Comparison of ENCODE assay signal across 14 cellular contexts in the genomic region with DNA sequence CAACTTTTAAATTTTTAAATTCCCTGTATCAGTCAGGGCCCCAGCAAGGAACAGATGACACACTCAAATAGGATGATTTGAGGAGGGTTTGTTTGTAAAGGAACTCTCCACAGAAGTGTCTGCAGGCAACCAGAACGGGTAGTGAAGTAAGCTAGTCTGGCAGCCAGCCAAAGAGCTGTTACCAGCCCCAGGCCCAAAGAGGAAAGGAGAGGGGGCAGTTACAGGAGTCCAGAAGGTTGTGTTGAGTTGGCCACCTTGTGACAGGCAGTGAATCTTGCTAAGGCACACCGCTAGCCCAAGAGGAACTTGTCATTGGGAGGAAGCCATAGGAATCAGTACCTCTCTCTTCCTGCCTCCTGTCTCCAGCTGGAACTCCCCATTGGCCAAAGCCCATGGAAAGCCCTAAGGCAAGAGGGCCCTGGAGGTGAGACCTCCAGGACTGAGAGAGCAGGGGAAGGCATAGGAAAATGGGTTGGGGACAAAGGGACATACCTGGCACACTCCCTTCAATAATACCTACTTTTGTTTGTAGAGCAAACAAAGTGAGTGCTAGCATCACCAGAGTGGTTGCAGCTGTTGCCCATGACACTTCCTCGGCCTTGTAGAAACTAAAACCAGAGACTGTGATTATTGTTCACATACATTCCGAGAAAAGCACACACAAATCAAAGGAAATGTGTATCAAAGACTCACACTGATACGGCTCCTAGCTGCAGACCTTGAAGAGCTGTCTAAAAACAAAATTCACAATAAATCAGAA. TPM values are rescaled to one million over a fixed set of nuclear protein-coding genes. Genes with fewer than 3 reads are reported as not detected.
DNase-seq lines count a peak whose midpoint lies in the region; ATAC-seq and TF ChIP-seq lines count a peak whose summit lies in the region.
"Had no signal": no experiment of that assay in that cellular context is flagged by ENCODE, and none has a peak within 500 bp of the region (broad histone marks: within the 10 kb centered on the region; RNA-seq: fewer than 3 reads in every experiment).

No MANE protein-coding gene starts in this region.

- H3K27me3 ChIP-seq in MM.1S (replicated peaks; ENCODE audit: insufficient read depth, low read length) (no peaks in the 10 kb centered on the region), osteoblast (ENCODE audit: insufficient read depth, low read length) (no peaks in the 10 kb centered on the region)
- H3K27me3 ChIP-seq: BLaER1 treated with 17β-estradiol and CSF1 and Interleukin-3, amounts not matched to agents 10 nM and 100 nM had no signal

- H3K4me3 ChIP-seq in MM.1S (ENCODE audit: low read length) (no peak overlapping the region), epithelial cell of esophagus (ENCODE audit: low read length) (no peak overlapping the region), osteoblast (ENCODE audit: insufficient read depth, low read length) (no peak overlapping the region)
- H3K4me3 ChIP-seq: BLaER1 treated with 17β-estradiol and CSF1 and Interleukin-3, amounts not matched to agents 10 nM and 100 nM had no signal

- no peak overlapping the region for H3K9ac ChIP-seq in MM.1S (ENCODE audit: low read length)
- H3K9ac ChIP-seq: BLaER1 treated with 17β-estradiol and CSF1 and Interleukin-3, amounts not matched to agents 10 nM and 100 nM had no signal

- no peaks in the 10 kb centered on the region for H3F3A ChIP-seq in MM.1S (ENCODE audit: insufficient read depth, low read length)

- TF ChIP-seq CTCF in MM.1S (IDR thresholded peaks at IDR 0.05; ENCODE audit: low read length) (no peak), epithelial cell of esophagus (IDR thresholded peaks at IDR 0.05; ENCODE audit: insufficient read depth, low read depth, low read length, missing control alignments) (no peak), osteoblast (IDR thresholded peaks at IDR 0.05; ENCODE audit: extremely low read depth, low read depth, low read length) (no peak)

- H3K9me3 ChIP-seq in MM.1S (replicated peaks; ENCODE audit: insufficient read depth, low read length) (no peaks in the 10 kb centered on the region), osteoblast (ENCODE audit: low read depth, low read length) (no peaks in the 10 kb centered on the region)
- H3K9me3 ChIP-seq: BLaER1 treated with 17β-estradiol and CSF1 and Interleukin-3, amounts not matched to agents 10 nM and 100 nM had no signal

- no peaks in the 10 kb centered on the region for H3K9me2 ChIP-seq in MM.1S (replicated peaks; ENCODE audit: insufficient read depth, low read length)

- H3K36me3 ChIP-seq in MM.1S (replicated peaks; ENCODE audit: insufficient read depth, low read length) (no peaks in the 10 kb centered on the region), osteoblast (ENCODE audit: insufficient read depth, low read length) (no peaks in the 10 kb centered on the region)
- H3K36me3 ChIP-seq: BLaER1 treated with 17β-estradiol and CSF1 and Interleukin-3, amounts not matched to agents 10 nM and 100 nM had no signal

- H4K20me1 ChIP-seq in MM.1S (ENCODE audit: insufficient read depth, low read length), result no peaks in the 10 kb centered on the region
- no peaks in the 10 kb centered on the region for H4K20me1 ChIP-seq in osteoblast (ENCODE audit: insufficient read depth, low read length)
- H4K20me1 ChIP-seq: BLaER1 treated with 17β-estradiol and CSF1 and Interleukin-3, amounts not matched to agents 10 nM and 100 nM had no signal

- H3K4me1 ChIP-seq in MM.1S (ENCODE audit: low read length) (peaks cover 15% of the 10 kb centered on the region), osteoblast (ENCODE audit: insufficient read depth, low read length) (no peaks in the 10 kb centered on the region)

- H3K79me2 ChIP-seq in MM.1S (ENCODE audit: low read length), result no peaks in the 10 kb centered on the region
- no peaks in the 10 kb centered on the region for H3K79me2 ChIP-seq in osteoblast (ENCODE audit: insufficient read depth, low read length)

- ATAC-seq in GM18873 (IDR thresholded peaks at IDR 0.05; ENCODE audit: low FRiP score, unreplicated experiment), result no peak
- ATAC-seq: naive thymus-derived CD8-positive, alpha-beta T cell had no signal

- peak overlapping the region; percentile 13; the same call in 1 of the 2 replicates for H3K4me2 ChIP-seq in MM.1S (ENCODE audit: low read depth, low read length)
- H3K4me2 ChIP-seq in osteoblast (ENCODE audit: insufficient read depth, low read length), result no peak overlapping the region

- H3K27ac ChIP-seq in MM.1S (ENCODE audit: low read length) (peak overlapping the region; percentile 46; the same call in 1 of the 2 replicates), osteoblast (ENCODE audit: low read depth, low read length) (no peak overlapping the region)
- H3K27ac ChIP-seq: BLaER1 treated with 17β-estradiol and CSF1 and Interleukin-3, amounts not matched to agents 10 nM and 100 nM had no signal

- H2AFZ ChIP-seq in MM.1S (ENCODE audit: low read length), result peak overlapping the region; percentile 50
- no peak overlapping the region for H2AFZ ChIP-seq in osteoblast (ENCODE audit: low read length)

- DNase-seq in COR-L47 (lab: John Stamatoyannopoulos, UW), result peak; percentile 26
- peak; percentile 31 for DNase-seq in MM.1S
- DNase-seq in NCI-H774 (lab: John Stamatoyannopoulos, UW), result peak; percentile 61
- DNase-seq in epithelial cell of esophagus (ENCODE audit: low read depth), result peak; percentile 24
- no peak for DNase-seq in HPDE6-E6E7 (ENCODE audit: extremely low spot score)
- DNase-seq in GM19240 (ENCODE audit: insufficient read length, low spot score), result no peak
- no peak for DNase-seq in osteoblast (ENCODE audit: insufficient read length, low spot score, missing footprints)
- DNase-seq: activated T-cell treated with anti-CD3 and anti-CD28 coated beads for 4 hours; naive thymus-derived CD8-positive, alpha-beta T cell; NCI-H446 treated with DMSO at 0.1 percent for 48 hours; stimulated activated naive CD4-positive, alpha-beta T cell had no signal

RNA-seq across cellular contexts. Expression of a gene that starts 25.4 kb away (rescaled TPM):
- 42.7 and 51.3 TPM in 2 replicates for total RNA-seq in osteoblast

RNA-seq across cellular contexts. Expression of a gene that starts 55.9 kb away (rescaled TPM):
- not detected in 2 replicates for total RNA-seq in osteoblast
- total RNA-seq: epithelial cell of proximal tubule had no signal

Comparison
In these comparisons a context has a peak if more than half of its experiments do, and no peak if none do; other contexts are left out.
1. DNase-seq: peak in COR-L47 (single experiment), MM.1S (single experiment), NCI-H774 (single experiment) and epithelial cell of esophagus (single experiment); none in HPDE6-E6E7 (single experiment), GM19240 (single experiment) and osteoblast (single experiment).